Comparison of ENCODE assay signal across 1 cellular context in the genomic region with DNA sequence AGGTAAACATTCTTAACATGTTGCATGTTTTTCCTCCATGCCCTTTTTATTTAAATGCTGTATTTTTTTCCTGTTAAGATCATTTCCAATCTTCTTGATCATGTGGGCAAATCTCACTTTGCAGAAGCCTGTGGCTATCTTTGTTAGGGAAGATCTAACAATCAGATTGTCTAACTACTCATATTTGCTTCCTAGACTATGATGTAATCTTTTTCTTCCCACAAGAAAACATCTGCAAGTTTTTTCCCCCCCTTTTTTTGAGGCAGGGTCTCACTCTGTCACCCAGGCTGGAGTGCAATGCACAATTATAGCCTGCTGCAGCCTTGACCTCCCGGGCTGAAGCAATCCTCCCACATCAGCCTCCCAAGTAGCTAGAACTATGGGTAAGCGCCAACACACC.
A peak's percentile ranks its signal among the peaks of the same experiment; 100 is the strongest.
TF ChIP-seq lines count a peak whose summit lies in the region.

No MANE protein-coding gene starts in this region.

TF ChIP-seq in HepG2, 621 proteins besides CTCF, POLR2A, EP300 and RAD21:
- TF ChIP-seq KDM1A (CRISPR knock-in tag; IDR thresholded peaks at IDR 0.05) (no peak), JUND (CRISPR knock-in tag; IDR thresholded peaks at IDR 0.05) (no peak), ATF7 (IDR thresholded peaks at IDR 0.05) (peak; percentile 59), ATF7 (CRISPR knock-in tag; IDR thresholded peaks at IDR 0.05) (no peak)
